26 cellular contexts compared by ENCODE assay signal in genomic region chr1:160911441-160911840, GRCh38. TPM values are rescaled to one million over a fixed set of nuclear protein-coding genes. Genes with fewer than 3 reads are reported as not detected.
DNase-seq lines count a peak whose midpoint lies in the region; ATAC-seq and TF ChIP-seq lines count a peak whose summit lies in the region.
"Had no signal": no experiment of that assay in that cellular context is flagged by ENCODE, and none has a peak within 500 bp of the region (broad histone marks: within the 10 kb centered on the region; RNA-seq: fewer than 3 reads in every experiment).

No MANE protein-coding gene starts in this region.

- H3K4me1 Mint-ChIP-seq in GM23338 (peaks cover 11% of the 10 kb centered on the region), progenitor cell of endocrine pancreas (ENCODE audit: low read depth) (peaks cover 21% of the 10 kb centered on the region)
- no peaks in the 10 kb centered on the region for H3K4me1 Mint-ChIP-seq in activated T-cell treated with anti-CD3 and anti-CD28 coated beads, Interleukin-2, amount 50 U/mL, for 24 hours (ENCODE audit: low read depth)
- H3K4me1 Mint-ChIP-seq: activated naive CD8-positive, alpha-beta T cell treated with anti-CD3 and anti-CD28 coated beads for 36 hours; stimulated activated naive CD8-positive, alpha-beta T cell treated with anti-CD3 and anti-CD28 coated beads, Interleukin-15, amount 100 ng/mL, for 72 hours had no signal

- DNase-seq in GM23338 (ENCODE audit: low spot score) (no peak), amniotic epithelial cell (ENCODE audit: low read depth) (peak; percentile 100), hepatocyte (ENCODE audit: low spot score) (peak; percentile 46), progenitor cell of endocrine pancreas (ENCODE audit: low spot score, unreplicated experiment) (no peak), SK-N-SH (no peak)
- no peak for DNase-seq in activated T-cell treated with anti-CD3 and anti-CD28 coated beads, Interleukin-2, amount 50 U/mL, for 24 hours
- DNase-seq: activated CD4-positive, CD25-positive, alpha-beta regulatory T cell treated with anti-CD3 and anti-CD28 coated beads, Interleukin-2, amount 50 U/mL, for 72 hours; activated naive CD8-positive, alpha-beta T cell treated with anti-CD3 and anti-CD28 coated beads for 36 hours; caudate nucleus; CD8-positive, alpha-beta T cell; DND-41; effector CD4-positive, alpha-beta T cell; hippocampal formation; kidney; mucosa of descending colon; NCI-H187 treated with DMSO at 0.1 percent for 48 hours; NCI-H526; stimulated activated CD4-positive, alpha-beta T cell treated with anti-CD3 and anti-CD28 coated beads, Interleukin-2, amount 100 ng/mL, for 24 hours; stimulated activated naive CD8-positive, alpha-beta T cell treated with anti-CD3 and anti-CD28 coated beads, Interleukin-15, amount 100 ng/mL, for 72 hours had no signal

- 0 out of 2 replicates have a peak, but pooled peaks cover 9% of the 10 kb centered on the region for H3K9me2 ChIP-seq in GM23338 (ENCODE audit: insufficient read depth)
- H3K9me2 ChIP-seq in hepatocyte (replicated peaks; ENCODE audit: insufficient read depth): no peaks in the 10 kb centered on the region
- no peaks in the 10 kb centered on the region for H3K9me2 ChIP-seq in SK-N-SH

- H3K36me3 Mint-ChIP-seq in GM23338 (ENCODE audit: low read depth): no peaks in the 10 kb centered on the region
- no peaks in the 10 kb centered on the region for H3K36me3 Mint-ChIP-seq in progenitor cell of endocrine pancreas (ENCODE audit: insufficient read depth)
- no peaks in the 10 kb centered on the region for H3K36me3 Mint-ChIP-seq in activated T-cell treated with anti-CD3 and anti-CD28 coated beads, Interleukin-2, amount 50 U/mL, for 24 hours (ENCODE audit: low read depth)
- H3K36me3 Mint-ChIP-seq: activated naive CD8-positive, alpha-beta T cell treated with anti-CD3 and anti-CD28 coated beads for 36 hours; CD8-positive, alpha-beta T cell had no signal

- WGBS in hepatocyte (ENCODE audit: low lambda C conversion rate, missing lambda C conversion rate): 10% methylated on average over 7 of the region's 7 CpGs
- 15% methylated on average over 7 of the region's 7 CpGs for WGBS in SK-N-SH (ENCODE audit: low lambda C conversion rate)

- H3K27me3 Mint-ChIP-seq in GM23338 (ENCODE audit: insufficient read depth, low read depth, poor library complexity) (peaks cover 2% of the 10 kb centered on the region), progenitor cell of endocrine pancreas (no peaks in the 10 kb centered on the region)
- H3K27me3 Mint-ChIP-seq in activated T-cell treated with anti-CD3 and anti-CD28 coated beads, Interleukin-2, amount 50 U/mL, for 24 hours: no peaks in the 10 kb centered on the region
- H3K27me3 Mint-ChIP-seq: activated naive CD8-positive, alpha-beta T cell treated with anti-CD3 and anti-CD28 coated beads for 36 hours had no signal

- H3K27ac Mint-ChIP-seq in GM23338 (no peak overlapping the region), progenitor cell of endocrine pancreas (peak overlapping the region; percentile 91)
- H3K27ac Mint-ChIP-seq in activated T-cell treated with anti-CD3 and anti-CD28 coated beads, Interleukin-2, amount 50 U/mL, for 24 hours: no peak overlapping the region
- H3K27ac Mint-ChIP-seq: activated naive CD8-positive, alpha-beta T cell treated with anti-CD3 and anti-CD28 coated beads for 36 hours; CD8-positive, alpha-beta T cell; stimulated activated naive CD8-positive, alpha-beta T cell treated with anti-CD3 and anti-CD28 coated beads, Interleukin-15, amount 100 ng/mL, for 72 hours; T-helper 2 cell treated with Interferon-gamma antibody and Interleukin-4, amounts not matched to agents 5 μg/mL and 100 μg/mL, for 36 hours had no signal

- no peaks in the 10 kb centered on the region for H4K20me1 ChIP-seq in GM23338 (replicated peaks; ENCODE audit: insufficient read depth)
- no peaks in the 10 kb centered on the region for H4K20me1 ChIP-seq in hepatocyte (ENCODE audit: insufficient read depth, poor library complexity, severe bottlenecking)
- no peaks in the 10 kb centered on the region for H4K20me1 ChIP-seq in SK-N-SH (ENCODE audit: insufficient read depth)

- H3K4me3 Mint-ChIP-seq in GM23338 (no peak overlapping the region), progenitor cell of endocrine pancreas (ENCODE audit: low read depth) (no peak overlapping the region)
- no peak overlapping the region for H3K4me3 Mint-ChIP-seq in activated T-cell treated with anti-CD3 and anti-CD28 coated beads, Interleukin-2, amount 50 U/mL, for 24 hours
- H3K4me3 Mint-ChIP-seq: activated naive CD8-positive, alpha-beta T cell treated with anti-CD3 and anti-CD28 coated beads for 36 hours; CD8-positive, alpha-beta T cell; stimulated activated naive CD8-positive, alpha-beta T cell treated with anti-CD3 and anti-CD28 coated beads, Interleukin-15, amount 100 ng/mL, for 72 hours; T-helper 2 cell treated with Interferon-gamma antibody and Interleukin-4, amounts not matched to agents 5 μg/mL and 100 μg/mL, for 36 hours had no signal

- H3K79me2 ChIP-seq in GM23338 (replicated peaks; ENCODE audit: insufficient read depth) (no peaks in the 10 kb centered on the region), hepatocyte (no peaks in the 10 kb centered on the region), SK-N-SH (ENCODE audit: insufficient read depth) (no peaks in the 10 kb centered on the region)

- H3K9me3 ChIP-seq in hepatocyte (ENCODE audit: low read depth) (no peaks in the 10 kb centered on the region), SK-N-SH (no peaks in the 10 kb centered on the region)
- H3K9me3 ChIP-seq: mucosa of descending colon, SJSA1 had no signal

- H3F3A ChIP-seq in GM23338 (replicated peaks; ENCODE audit: low read depth): 0 out of 2 replicates have a peak, but pooled peaks cover 3% of the 10 kb centered on the region
- H3F3A ChIP-seq in SK-N-SH (replicated peaks; ENCODE audit: insufficient read depth): no peaks in the 10 kb centered on the region

- ATAC-seq in GM23338 (no peak), GM19395 (IDR thresholded peaks at IDR 0.05; ENCODE audit: unreplicated experiment) (no peak), HG02623 (IDR thresholded peaks at IDR 0.05; ENCODE audit: unreplicated experiment) (no peak)
- ATAC-seq: CD8-positive, alpha-beta T cell; mucosa of descending colon; stimulated activated naive CD8-positive, alpha-beta T cell treated with anti-CD3 and anti-CD28 coated beads, Interleukin-15, amount 100 ng/mL, for 72 hours had no signal

- H3K4me2 ChIP-seq in GM23338: no peak overlapping the region
- H3K4me2 ChIP-seq in hepatocyte: peak overlapping the region; percentile 54
- H3K4me2 ChIP-seq in SK-N-SH: no peak overlapping the region

- peaks cover 18% of the 10 kb centered on the region for H3K4me1 ChIP-seq in GM23338 (ENCODE audit: insufficient read depth)
- peaks cover 16% of the 10 kb centered on the region for H3K4me1 ChIP-seq in hepatocyte (ENCODE audit: insufficient read depth)
- H3K4me1 ChIP-seq in SK-N-SH (ENCODE audit: control insufficient read depth in 1 of 2, insufficient read depth in 2 of 2, low read depth in 1 of 2, low read length in 1 of 2): no peaks in the 10 kb centered on the region
- H3K4me1 ChIP-seq: SJSA1 had no signal

- CTCF ChIA-PET in SK-N-SH (lab: Yijun Ruan, JAX): interaction anchor here (0.7 to 1.0 kb wide), 2 partner anchors 79 to 510 kb away, joined by 3 read pairs; no protein-coding TSS in a partner anchor

- TF ChIP-seq CTCF in GM23338 (conservative IDR thresholded peaks at IDR 0.05; ENCODE audit: low read depth in 2 of 2) (no peak), hepatocyte (IDR thresholded peaks at IDR 0.05; ENCODE audit: poor library complexity) (no peak), progenitor cell of endocrine pancreas (IDR thresholded peaks at IDR 0.05; ENCODE audit: unreplicated experiment) (no peak), SK-N-SH (IDR thresholded peaks at IDR 0.05) (no peak)

- TF ChIP-seq EP300 in SK-N-SH (IDR thresholded peaks at IDR 0.05; ENCODE audit: borderline replicate concordance in 1 of 2, low read depth in 1 of 2, low read length in 1 of 2): no peak

- H3K4me3 ChIP-seq in GM23338: no peak overlapping the region
- no peak overlapping the region for H3K4me3 ChIP-seq in hepatocyte
- H3K4me3 ChIP-seq in SK-N-SH (ENCODE audit: low read depth in 2 of 2, low read length in 1 of 2): no peak overlapping the region
- H3K4me3 ChIP-seq: mucosa of descending colon, SJSA1 had no signal

- POLR2A ChIA-PET in SK-N-SH (lab: Yijun Ruan, JAX): no interaction called here

- H3K9me3 Mint-ChIP-seq in GM23338 (no peaks in the 10 kb centered on the region), progenitor cell of endocrine pancreas (ENCODE audit: low read depth) (no peaks in the 10 kb centered on the region)
- H3K9me3 Mint-ChIP-seq in activated T-cell treated with anti-CD3 and anti-CD28 coated beads, Interleukin-2, amount 50 U/mL, for 24 hours: no peaks in the 10 kb centered on the region
- H3K9me3 Mint-ChIP-seq: activated naive CD8-positive, alpha-beta T cell treated with anti-CD3 and anti-CD28 coated beads for 36 hours; CD8-positive, alpha-beta T cell; stimulated activated naive CD8-positive, alpha-beta T cell treated with anti-CD3 and anti-CD28 coated beads, Interleukin-15, amount 100 ng/mL, for 72 hours; T-helper 2 cell treated with Interferon-gamma antibody and Interleukin-4, amounts not matched to agents 5 μg/mL and 100 μg/mL, for 36 hours had no signal

- H3K27me3 ChIP-seq in GM23338 (ENCODE audit: insufficient read depth) (no peaks in the 10 kb centered on the region), hepatocyte (no peaks in the 10 kb centered on the region), SK-N-SH (ENCODE audit: insufficient read depth) (peaks cover 29% of the 10 kb centered on the region; the same call in 1 of the 2 replicates)

- no peak overlapping the region for H3K9ac ChIP-seq in SK-N-SH

- H3K27ac ChIP-seq in GM23338 (ENCODE audit: low read depth): no peak overlapping the region
- H3K27ac ChIP-seq in hepatocyte: peak overlapping the region; percentile 89
- no peak overlapping the region for H3K27ac ChIP-seq in SK-N-SH (ENCODE audit: low read depth in 2 of 2, low read length in 1 of 2)
- H3K27ac ChIP-seq: SJSA1 had no signal

- H2AFZ ChIP-seq in GM23338 (peak overlapping the region; percentile 69; the same call in 1 of the 2 replicates), hepatocyte (peak overlapping the region; percentile 54), SK-N-SH (ENCODE audit: low read depth) (no peak overlapping the region)

- no peaks in the 10 kb centered on the region for H3K36me3 ChIP-seq in GM23338 (ENCODE audit: insufficient read depth)
- no peaks in the 10 kb centered on the region for H3K36me3 ChIP-seq in hepatocyte (replicated peaks; ENCODE audit: insufficient read depth, low read depth)
- no peaks in the 10 kb centered on the region for H3K36me3 ChIP-seq in SK-N-SH (replicated peaks in 1 of 2; ENCODE audit: control insufficient read depth in 1 of 2, insufficient read depth in 2 of 2, low read length in 1 of 2)
- H3K36me3 ChIP-seq: SJSA1 had no signal

- TF ChIP-seq RAD21 in SK-N-SH (IDR thresholded peaks at IDR 0.05; ENCODE audit: low read length): no peak

RNA-seq across cellular contexts. Expression of gene ITLN1, which starts 26.5 kb away (rescaled TPM):
- not detected in 2 replicates for total RNA-seq in GM23338 (2014; rRNA removed; shearing (Covaris generic))
- polyA plus RNA-seq in GM23338 (2016; fragmentation: Nextera tagmentation; extraction: Ambion mirVana) (not detected in 2 replicates), hepatocyte (7.4 and 34.9 TPM in 2 replicates), SK-N-SH (2012; rRNA removed) (not detected in 2 replicates)
- total RNA-seq in hepatocyte (9.0 and 11.3 TPM in 2 replicates), progenitor cell of endocrine pancreas (0.33 TPM in 1 of 2 replicates, not detected in the other)
- not detected in 2 replicates for polyA plus RNA-seq in SK-N-SH (2012; cell fraction: cytosol; rRNA removed)
- polyA plus RNA-seq in SK-N-SH (2012; cell fraction: nucleus; rRNA removed): not detected in 2 replicates
- total RNA-seq: activated CD8-positive, alpha-beta memory T cell treated with anti-CD3 and anti-CD28 coated beads for 36 hours; activated naive CD8-positive, alpha-beta T cell treated with anti-CD3 and anti-CD28 coated beads for 36 hours; CD8-positive, alpha-beta T cell; kidney; MCF 10A; OCI-LY7; SJSA1 had no signal

RNA-seq across cellular contexts. Expression of gene ITLN2, which starts 43.2 kb away (rescaled TPM):
- 7.0 and 12.8 TPM in 2 replicates for total RNA-seq in GM23338 (2014; rRNA removed; shearing (Covaris generic))
- polyA plus RNA-seq in GM23338 (2016; fragmentation: Nextera tagmentation; extraction: Ambion mirVana) (7.2 and 8.0 TPM in 2 replicates), hepatocyte (1.7 and 3.6 TPM in 2 replicates), SK-N-SH (2012; rRNA removed) (not detected in 2 replicates)
- total RNA-seq in hepatocyte (1.3 and 1.4 TPM in 2 replicates), progenitor cell of endocrine pancreas (1.2 and 1.8 TPM in 2 replicates)
- polyA plus RNA-seq in SK-N-SH (2012; cell fraction: cytosol; rRNA removed): not detected in 2 replicates
- not detected in 2 replicates for polyA plus RNA-seq in SK-N-SH (2012; cell fraction: nucleus; rRNA removed)
- total RNA-seq: activated CD8-positive, alpha-beta memory T cell treated with anti-CD3 and anti-CD28 coated beads for 36 hours; activated naive CD8-positive, alpha-beta T cell treated with anti-CD3 and anti-CD28 coated beads for 36 hours; CD8-positive, alpha-beta T cell; kidney; MCF 10A; mucosa of descending colon; OCI-LY7; SJSA1 had no signal

RNA-seq across cellular contexts. Expression of gene CD244, which starts 48.8 kb away (rescaled TPM):
- not detected in 2 replicates for total RNA-seq in GM23338 (2014; rRNA removed; shearing (Covaris generic))
- polyA plus RNA-seq in GM23338 (2016; fragmentation: Nextera tagmentation; extraction: Ambion mirVana): not detected in 2 replicates
- 0.47 and 0.48 TPM in 2 replicates for total RNA-seq in hepatocyte
- 1.1 and 1.2 TPM in 2 replicates for polyA plus RNA-seq in hepatocyte
- total RNA-seq in progenitor cell of endocrine pancreas: not detected in 2 replicates
- polyA plus RNA-seq in SK-N-SH (2012; rRNA removed): not detected in 2 replicates
- not detected in 2 replicates for polyA plus RNA-seq in SK-N-SH (2012; cell fraction: cytosol; rRNA removed)
- polyA plus RNA-seq in SK-N-SH (2012; cell fraction: nucleus; rRNA removed): not detected in 2 replicates
- total RNA-seq: MCF 10A, OCI-LY7, SJSA1 had no signal

Comparison
In these comparisons a context has a peak if more than half of its experiments do, and no peak if none do; other contexts are left out.
1. DNase-seq: peak in amniotic epithelial cell (single experiment) and hepatocyte (single experiment); none in GM23338 (single experiment), progenitor cell of endocrine pancreas (single experiment), activated T-cell treated with anti-CD3 and anti-CD28 coated beads, Interleukin-2, amount 50 U/mL, for 24 hours (single experiment) and SK-N-SH (single experiment).